Comparison of ENCODE assay signal across 13 cellular contexts in the genomic region with DNA sequence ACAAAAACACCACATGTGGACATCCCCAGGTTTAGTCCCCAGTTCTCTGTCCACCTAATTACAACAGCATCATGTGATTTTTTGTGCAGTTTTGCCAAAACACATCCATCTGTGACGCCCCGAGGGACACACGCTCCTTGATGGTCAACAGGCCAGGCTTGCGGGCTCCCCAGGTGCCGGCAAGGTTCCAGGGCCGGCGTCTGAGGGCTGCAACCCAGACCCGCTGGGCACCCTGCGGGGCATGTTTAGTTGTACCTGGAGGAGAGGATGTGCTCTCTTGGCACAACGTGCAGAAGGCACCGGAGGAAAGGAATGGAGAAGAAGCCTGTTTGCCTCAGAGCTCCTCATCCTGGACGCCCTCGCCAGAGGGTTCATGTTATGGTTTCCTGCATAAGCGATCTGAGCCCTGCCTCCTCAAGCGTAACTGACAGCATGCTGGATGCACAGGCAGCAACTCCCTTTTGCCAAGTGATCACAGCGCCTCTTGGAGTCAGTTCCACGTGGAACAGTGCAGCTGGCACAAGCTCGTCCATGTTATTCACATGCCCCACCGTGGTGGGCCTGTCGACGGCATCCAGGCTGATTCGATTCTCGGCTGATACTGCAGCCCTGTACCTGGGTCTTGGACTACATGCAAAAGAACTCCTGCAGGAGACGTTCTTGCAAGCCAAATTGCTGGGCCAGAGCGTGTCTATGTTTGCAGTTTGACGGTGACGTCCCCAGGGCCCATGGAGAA. TPM values are rescaled to one million over a fixed set of nuclear protein-coding genes. Genes with fewer than 3 reads are reported as not detected.
DNase-seq lines count a peak whose midpoint lies in the region; ATAC-seq and TF ChIP-seq lines count a peak whose summit lies in the region.
"Had no signal": no experiment of that assay in that cellular context is flagged by ENCODE, and none has a peak within 500 bp of the region (broad histone marks: within the 10 kb centered on the region; RNA-seq: fewer than 3 reads in every experiment).

No MANE protein-coding gene starts in this region.

- H3K4me3 Mint-ChIP-seq in progenitor cell of endocrine pancreas (ENCODE audit: low read depth): no peak overlapping the region

- H3K4me1 Mint-ChIP-seq in progenitor cell of endocrine pancreas (ENCODE audit: low read depth): no peaks in the 10 kb centered on the region
- H3K4me1 Mint-ChIP-seq: naive B cell had no signal

- no peak overlapping the region for H3K27ac Mint-ChIP-seq in progenitor cell of endocrine pancreas
- H3K27ac Mint-ChIP-seq: naive B cell had no signal

- TF ChIP-seq EP300 in Ishikawa (IDR thresholded peaks at IDR 0.05; ENCODE audit: borderline replicate concordance): no peak

- ATAC-seq in GM21390 (IDR thresholded peaks at IDR 0.05; ENCODE audit: unreplicated experiment) (no peak), GM18502 (IDR thresholded peaks at IDR 0.05; ENCODE audit: poor library complexity, unreplicated experiment) (no peak)
- ATAC-seq: A549, SK-N-SH treated with all-trans-retinoic acid at 6 μM for 48 hours had no signal

- no peak for TF ChIP-seq RAD21 in Ishikawa (IDR thresholded peaks at IDR 0.05; ENCODE audit: low read depth)

- DNase-seq in NCI-H1694 (lab: John Stamatoyannopoulos, UW) (peak; percentile 6), NCI-H1694 treated with DMSO at 0.1 percent for 48 hours (lab: John Stamatoyannopoulos, UW) (no peak), glomerular visceral epithelial cell (ENCODE audit: extremely low spot score) (peak; percentile 31), progenitor cell of endocrine pancreas (ENCODE audit: low spot score, unreplicated experiment) (peak; percentile 4)
- DNase-seq in central memory CD4-positive, alpha-beta T cell: no peak
- DNase-seq: Calu3, dermis blood vessel endothelial cell, naive B cell had no signal

- no peaks in the 10 kb centered on the region for H3K9me3 Mint-ChIP-seq in progenitor cell of endocrine pancreas (ENCODE audit: low read depth)
- H3K9me3 Mint-ChIP-seq: naive B cell had no signal

- no peaks in the 10 kb centered on the region for H3K36me3 Mint-ChIP-seq in progenitor cell of endocrine pancreas (ENCODE audit: insufficient read depth)
- H3K36me3 Mint-ChIP-seq: naive B cell had no signal

- TF ChIP-seq CTCF in progenitor cell of endocrine pancreas (IDR thresholded peaks at IDR 0.05; ENCODE audit: unreplicated experiment): no peak

- peaks cover 15% of the 10 kb centered on the region for H3K27me3 Mint-ChIP-seq in progenitor cell of endocrine pancreas

TF ChIP-seq in Ishikawa, 13 proteins besides CTCF, POLR2A, EP300 and RAD21:
- TF ChIP-seq NFIC (IDR thresholded peaks at IDR 0.05) (peak; percentile 19; the same call in 1 of the 2 replicates), CREB1 (IDR thresholded peaks at IDR 0.05; ENCODE audit: low read depth) (no peak)

RNA-seq across cellular contexts. Expression of a gene that starts 41.6 kb away (rescaled TPM):
- total RNA-seq in progenitor cell of endocrine pancreas: 0.17 and 0.27 TPM in 2 replicates
- total RNA-seq: dermis blood vessel endothelial cell had no signal

Comparison
In these comparisons a context has a peak if more than half of its experiments do, and no peak if none do; other contexts are left out.
1. DNase-seq: peak in NCI-H1694 (single experiment), glomerular visceral epithelial cell (single experiment) and progenitor cell of endocrine pancreas (single experiment); none in NCI-H1694 treated with DMSO at 0.1 percent for 48 hours (single experiment) and central memory CD4-positive, alpha-beta T cell (single experiment).